9 cellular contexts compared by ENCODE assay signal in genomic region chr15:63348392-63348791, GRCh38. TPM values are rescaled to one million over a fixed set of nuclear protein-coding genes. Genes with fewer than 3 reads are reported as not detected.
A peak's percentile ranks its signal among the peaks of the same experiment; 100 is the strongest.
DNase-seq lines count a peak whose midpoint lies in the region; ATAC-seq, FAIRE-seq and TF ChIP-seq lines count a peak whose summit lies in the region.
"Had no signal": no experiment of that assay in that cellular context is flagged by ENCODE, and none has a peak within 500 bp of the region (broad histone marks: within the 10 kb centered on the region; RNA-seq: fewer than 3 reads in every experiment).

No MANE protein-coding gene starts in this region.

- intact Hi-C loops in body of pancreas (cut with DNase I), result no loop called here

- H3K4me1 Mint-ChIP-seq in activated T-cell treated with anti-CD3 and anti-CD28 coated beads, Interleukin-2, amount 50 U/mL, for 72 hours (ENCODE audit: low read depth), result peaks cover 14% of the 10 kb centered on the region

- H3K4me3 ChIP-seq in A549 (no peak overlapping the region), LNCaP clone FGC (ENCODE audit: low read depth, low read length) (no peak overlapping the region), body of pancreas (no peak overlapping the region)

- POLR2A ChIA-PET in A549 (lab: Yijun Ruan, JAX), result no interaction called here

- no peak for TF ChIP-seq CTCF in A549 (IDR thresholded peaks at IDR 0.05)
- no peak for TF ChIP-seq CTCF in LNCaP clone FGC (IDR thresholded peaks at IDR 0.05; ENCODE audit: control insufficient read depth, extremely low read depth, insufficient read depth)
- TF ChIP-seq CTCF in body of pancreas (IDR thresholded peaks at IDR 0.05), result no peak

- no peaks in the 10 kb centered on the region for H3K27me3 ChIP-seq in body of pancreas

- H3K9me3 ChIP-seq in A549, result no peaks in the 10 kb centered on the region
- H3K9me3 ChIP-seq in body of pancreas, result no peaks in the 10 kb centered on the region

- no peak for FAIRE-seq in A549 (lab: Jason Lieb, UNC)
- FAIRE-seq in urothelium cell line (lab: Jason Lieb, UNC), result no peak

- CTCF ChIA-PET in A549 (lab: Yijun Ruan, JAX), result interaction anchor here (0.7 to 2.5 kb wide), 11 partner anchors 9 to 300 kb away, joined by 3 to 7 read pairs (median 4); no protein-coding TSS in a partner anchor

- peaks cover 73% of the 10 kb centered on the region for H3K4me1 ChIP-seq in A549
- H3K4me1 ChIP-seq in body of pancreas, result peaks cover 70% of the 10 kb centered on the region

- H3K27ac ChIP-seq in A549 (peak overlapping the region; percentile 37 to 64; a peak in 5 of 6 replicates), body of pancreas (peak overlapping the region; percentile 27 to 86 (median 81))

- TF ChIP-seq POLR2A in A549 (IDR thresholded peaks at IDR 0.05; ENCODE audit: low read length) (no peak), body of pancreas (IDR thresholded peaks at IDR 0.05) (no peak)

- no peak overlapping the region for H3K27ac Mint-ChIP-seq in activated T-cell treated with anti-CD3 and anti-CD28 coated beads, Interleukin-2, amount 50 U/mL, for 72 hours

- H3K9me3 Mint-ChIP-seq in activated T-cell treated with anti-CD3 and anti-CD28 coated beads, Interleukin-2, amount 50 U/mL, for 72 hours, result no peaks in the 10 kb centered on the region

- H3K4me2 ChIP-seq in A549, result peak overlapping the region; percentile 36

- peaks cover 16% of the 10 kb centered on the region for H3K27me3 Mint-ChIP-seq in activated T-cell treated with anti-CD3 and anti-CD28 coated beads, Interleukin-2, amount 50 U/mL, for 72 hours (ENCODE audit: low read depth)

- H3K4me3 Mint-ChIP-seq in activated T-cell treated with anti-CD3 and anti-CD28 coated beads, Interleukin-2, amount 50 U/mL, for 72 hours, result no peak overlapping the region

- no peak for TF ChIP-seq EP300 in A549 (IDR thresholded peaks at IDR 0.05)

- TF ChIP-seq RAD21 in A549 (conservative IDR thresholded peaks at IDR 0.05 in 1 of 2, IDR thresholded peaks at IDR 0.05 in 1 of 2), result no peak

- WGBS in A549 (ENCODE audit: missing lambda C conversion rate), result 71% methylated on average over 7 of the region's 7 CpGs
- WGBS in body of pancreas, 2 donors, result 36 to 57% methylated on average over 7 of the region's 7 CpGs

- no peaks in the 10 kb centered on the region for H3K36me3 Mint-ChIP-seq in activated T-cell treated with anti-CD3 and anti-CD28 coated beads, Interleukin-2, amount 50 U/mL, for 72 hours (ENCODE audit: insufficient read depth in 2 of 2)

- ATAC-seq in A549, result peak in 1 of 2 experiments; percentile 54; a peak in 4 of 6 replicates
- ATAC-seq in body of pancreas, result peak; percentile 65
- no peak for ATAC-seq in activated T-cell treated with anti-CD3 and anti-CD28 coated beads, Interleukin-2, amount 50 U/mL, for 72 hours (replicated peaks in 1 of 2)
- no peak for ATAC-seq in GM21528 (IDR thresholded peaks at IDR 0.05; ENCODE audit: low FRiP score, unreplicated experiment)

- H3K36me3 ChIP-seq in body of pancreas (replicated peaks in 1 of 2; ENCODE audit: insufficient read depth in 1 of 2, low read depth in 2 of 2), result no peaks in the 10 kb centered on the region

- DNase-seq in A549 (ENCODE audit: low read depth in 1 of 2, low spot score in 1 of 2), result peak in 1 of 2 experiments; percentile 41
- DNase-seq in LNCaP clone FGC (ENCODE audit: low read depth), result peak; percentile 52
- DNase-seq in body of pancreas, result peak; percentile 80 to 89 (median 81)
- DNase-seq in kidney tubule cell (ENCODE audit: low spot score), result peak; percentile 81
- DNase-seq in urothelium cell line (ENCODE audit: low spot score), result peak; percentile 70
- no peak for DNase-seq in activated T-cell treated with anti-CD3 and anti-CD28 coated beads, Interleukin-2, amount 50 U/mL, for 72 hours
- no peak for DNase-seq in stimulated activated CD4-positive, alpha-beta T cell treated with anti-CD3 and anti-CD28 coated beads, Interleukin-4, amount 100 ng/mL, for 1 hour
- DNase-seq: DND-41 had no signal

TF ChIP-seq in A549, 52 proteins besides CTCF, POLR2A, EP300 and RAD21:
- TF ChIP-seq ATOH8 (CRISPR knock-in tag; IDR thresholded peaks at IDR 0.05; ENCODE audit: low read depth) (no peak), HMGXB4 (CRISPR knock-in tag; IDR thresholded peaks at IDR 0.05; ENCODE audit: borderline replicate concordance) (no peak), MYC (IDR thresholded peaks at IDR 0.05; ENCODE audit: borderline replicate concordance, low read length) (no peak), CEBPB (IDR thresholded peaks at IDR 0.05) (no peak), KDM5A (IDR thresholded peaks at IDR 0.05) (no peak), EHMT2 (IDR thresholded peaks at IDR 0.05; ENCODE audit: low read depth) (no peak), PBX3 (IDR thresholded peaks at IDR 0.05) (no peak), CBX8 (IDR thresholded peaks at IDR 0.05) (no peak), ZFP36 (IDR thresholded peaks at IDR 0.05; ENCODE audit: borderline replicate concordance, partially characterized antibody) (no peak), KDM1A (IDR thresholded peaks at IDR 0.05; ENCODE audit: low read depth) (no peak), PHF8 (IDR thresholded peaks at IDR 0.05; ENCODE audit: borderline replicate concordance, low read depth) (no peak), JUNB (IDR thresholded peaks at IDR 0.05) (no peak), TFCP2L1 (CRISPR knock-in tag; IDR thresholded peaks at IDR 0.05) (no peak), FOSB (CRISPR knock-in tag; IDR thresholded peaks at IDR 0.05) (no peak), MAFK (IDR thresholded peaks at IDR 0.05; ENCODE audit: partially characterized antibody) (no peak), JUN (IDR thresholded peaks at IDR 0.05) (no peak), HOXB13 (CRISPR knock-in tag; IDR thresholded peaks at IDR 0.05; ENCODE audit: low read depth) (no peak), HOXA7 (CRISPR knock-in tag; IDR thresholded peaks at IDR 0.05) (no peak)
TF ChIP-seq in A549: peak in this region for 0.

RNA-seq across cellular contexts. Expression of gene CA12, which starts 33.3 kb away (rescaled TPM):
- polyA plus RNA-seq in A549 (2011; rRNA removed), result 323 and 389 TPM in 2 replicates
- polyA plus RNA-seq in A549 (2012; cell fraction: cytosol; rRNA removed), result 126 and 167 TPM in 2 replicates
- polyA plus RNA-seq in A549 (2012; cell fraction: nucleus; rRNA removed), result 155 and 181 TPM in 2 replicates
- polyA plus RNA-seq in A549 (2017; fragmentation: RNase III; extraction: RNeasy Plus Mini Kit Qiagen cat#74134 plus additional on column Dnase treatment), result 122 to 129 TPM (median 126 TPM) in 3 replicates
- 186 and 245 TPM in 2 replicates for polyA minus RNA-seq in A549 (2011; rRNA and poly(A)+ RNA removed)
- total RNA-seq in body of pancreas, result 10 to 100 TPM; 16.1 to 25.7 TPM
- total RNA-seq in activated T-cell treated with anti-CD3 and anti-CD28 coated beads, Interleukin-2, amount 50 U/mL, for 72 hours, result 1 to 10 TPM in 1 of 2 donors, under 1 TPM in 1; 0.55 to 2.4 TPM

Comparison
In these comparisons a context has a peak if more than half of its experiments do, and no peak if none do; other contexts are left out.
1. DNase-seq: peak in LNCaP clone FGC (single experiment), body of pancreas (4 of 4), kidney tubule cell (single experiment) and urothelium cell line (single experiment); none in activated T-cell treated with anti-CD3 and anti-CD28 coated beads, Interleukin-2, amount 50 U/mL, for 72 hours (0 of 2) and stimulated activated CD4-positive, alpha-beta T cell treated with anti-CD3 and anti-CD28 coated beads, Interleukin-4, amount 100 ng/mL, for 1 hour (single experiment).
2. RNA of gene CA12, which starts 33.3 kb away (total RNA-seq): 16.1 to 25.7 TPM in body of pancreas; 0.55 to 2.4 TPM in activated T-cell treated with anti-CD3 and anti-CD28 coated beads, Interleukin-2, amount 50 U/mL, for 72 hours; every median in the first group is over 4 times any median in the second.